In the genomic region with DNA sequence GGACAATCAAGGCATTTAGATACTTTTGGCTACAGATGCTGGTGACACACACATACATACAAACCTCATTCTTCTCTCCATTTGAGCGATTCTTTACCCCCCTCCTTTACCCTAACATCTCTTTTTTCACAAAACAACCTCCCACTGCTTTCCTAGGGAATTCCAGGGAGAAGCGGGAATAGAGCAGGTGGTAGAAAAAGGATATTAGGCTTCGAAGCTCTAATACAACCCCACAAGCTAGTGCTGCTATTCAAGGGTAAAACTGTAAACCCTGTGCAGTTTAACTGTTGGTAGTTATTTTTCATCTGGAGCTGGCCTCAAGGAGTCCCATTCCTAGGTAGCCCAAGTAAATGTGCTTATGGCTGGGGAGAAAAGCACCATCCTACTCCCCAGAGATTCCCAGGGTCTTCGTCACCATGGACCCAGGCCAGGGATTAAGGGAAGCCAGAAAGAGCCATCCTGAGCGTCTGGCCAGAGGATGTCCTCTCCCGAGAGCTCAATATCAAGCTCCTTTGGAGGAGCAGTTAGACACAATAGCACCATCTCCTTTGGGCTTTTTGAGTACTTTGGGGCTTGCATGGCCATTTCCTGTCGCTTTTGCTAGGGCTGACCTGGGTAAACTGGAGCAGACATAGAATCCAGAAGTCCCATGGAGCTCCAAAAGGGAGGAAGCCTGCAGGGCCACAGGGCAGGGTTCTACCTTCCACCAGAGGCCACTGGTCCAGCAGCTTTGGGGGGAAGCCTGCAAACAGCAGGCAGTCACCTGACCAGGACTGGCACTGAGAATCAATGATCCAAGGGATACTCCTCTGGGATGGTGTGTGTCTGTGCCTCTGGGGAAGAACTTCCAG, we compare ENCODE assay signal across 8 cellular contexts. TPM values are rescaled to one million over a fixed set of nuclear protein-coding genes. Genes with fewer than 3 reads are reported as not detected.
A peak's percentile ranks its signal among the peaks of the same experiment; 100 is the strongest.
DNase-seq lines count a peak whose midpoint lies in the region; TF ChIP-seq lines count a peak whose summit lies in the region.

No MANE protein-coding gene starts in this region.

- H3K27me3 ChIP-seq in endodermal cell (ENCODE audit: control insufficient read depth, insufficient read depth, low read length, poor library complexity, severe bottlenecking) (no peaks in the 10 kb centered on the region), SJCRH30 (no peaks in the 10 kb centered on the region)

- H3K27me3 Mint-ChIP-seq in CD14-positive monocyte (ENCODE audit: low read depth in 3 of 3) (peaks cover 0 to 2% (median 0%) of the 10 kb centered on the region in 3 donors), endodermal cell (ENCODE audit: insufficient read depth) (no peaks in the 10 kb centered on the region), osteocyte (ENCODE audit: unreplicated experiment) (no peaks in the 10 kb centered on the region)

- 89 to 94% methylated on average over 5 to 7 of the region's 7 CpGs for WGBS in endodermal cell (ENCODE audit: insufficient coverage in 1 of 2, insufficient read length in 1 of 2), 2 experiments

- H3K36me3 Mint-ChIP-seq in CD14-positive monocyte (peaks cover 11% of the 10 kb centered on the region in 2 donors), endodermal cell (ENCODE audit: low read depth) (peaks cover 2% of the 10 kb centered on the region), osteocyte (ENCODE audit: unreplicated experiment) (peaks cover 11% of the 10 kb centered on the region)

- H3K9me3 ChIP-seq in endodermal cell (ENCODE audit: control insufficient read depth, low read length) = no peaks in the 10 kb centered on the region
- no peaks in the 10 kb centered on the region for H3K9me3 ChIP-seq in SJCRH30 (replicated peaks)

- no peak overlapping the region for H3K9ac ChIP-seq in endodermal cell (ENCODE audit: extremely low read depth, low read length, poor library complexity, severe bottlenecking)

- H3K4me3 Mint-ChIP-seq in CD14-positive monocyte (peak overlapping the region; percentile 72 to 77), endodermal cell (no peak overlapping the region), osteocyte (ENCODE audit: unreplicated experiment) (peak overlapping the region; percentile 98)

- H3K4me1 ChIP-seq in endodermal cell (ENCODE audit: control insufficient read depth, insufficient read depth, low read length) = peaks cover 2% of the 10 kb centered on the region
- H3K4me1 ChIP-seq in SJCRH30 = no peaks in the 10 kb centered on the region

- H3K9me3 Mint-ChIP-seq in CD14-positive monocyte (peaks cover 0 to 3% (median 0%) of the 10 kb centered on the region in 7 donors), endodermal cell (peaks cover 1% of the 10 kb centered on the region), osteocyte (ENCODE audit: unreplicated experiment) (no peaks in the 10 kb centered on the region)

- no peaks in the 10 kb centered on the region for H3K36me3 ChIP-seq in endodermal cell (ENCODE audit: control insufficient read depth, insufficient read depth, low read length)
- no peaks in the 10 kb centered on the region for H3K36me3 ChIP-seq in SJCRH30

- H3K27ac Mint-ChIP-seq in CD14-positive monocyte (peak overlapping the region; percentile 90 to 98 (median 96)), endodermal cell (no peak overlapping the region), osteocyte (ENCODE audit: unreplicated experiment) (peak overlapping the region; percentile 97)

- H3K4me3 ChIP-seq in endodermal cell (ENCODE audit: low read length) (peak overlapping the region; percentile 100), SJCRH30 (no peak overlapping the region)

- H3K27ac ChIP-seq in endodermal cell (ENCODE audit: low read depth, low read length) (peak overlapping the region; percentile 7), SJCRH30 (no peak overlapping the region)

- DNase-seq in CD14-positive monocyte (ENCODE audit: low spot score) (no peak), RPMI8226 (peak; percentile 27), endodermal cell (no peak), osteocyte (ENCODE audit: extremely low spot score, unreplicated experiment) (no peak), NCI-H1694 treated with DMSO at 0.1 percent for 48 hours (lab: John Stamatoyannopoulos, UW) (no peak), SJCRH30 (no peak), NCI-H2196 (lab: John Stamatoyannopoulos, UW; ENCODE audit: unreplicated experiment) (no peak), middle frontal gyrus (ENCODE audit: extremely low spot score, low spot score) (no peak)

- TF ChIP-seq CTCF in CD14-positive monocyte (IDR thresholded peaks at IDR 0.05) (no peak), endodermal cell (conservative IDR thresholded peaks at IDR 0.05) (no peak), osteocyte (IDR thresholded peaks at IDR 0.05) (no peak)

- intact Hi-C loops in CD14-positive monocyte (cut with micrococcal nuclease) = loop anchor here (5.0 to 10.0 kb wide), 4 partner anchors 33 to 288 kb away; no protein-coding TSS in a partner anchor

- H3K4me1 Mint-ChIP-seq in CD14-positive monocyte (peaks cover 64% of the 10 kb centered on the region), endodermal cell (peaks cover 55% of the 10 kb centered on the region), osteocyte (ENCODE audit: unreplicated experiment) (peaks cover 61% of the 10 kb centered on the region)

RNA-seq across cellular contexts. Expression of a gene that starts 3.1 kb away (rescaled TPM):
- 1 to 10 TPM in 1 of 2 donors, under 1 TPM in 1; 0.57 to 1.2 TPM for polyA plus RNA-seq in CD14-positive monocyte
- total RNA-seq in endodermal cell (1 to 10 TPM; 6.6 to 8.0 TPM), osteocyte (28.0 and 29.3 TPM in 2 replicates)
- polyA plus RNA-seq in endodermal cell (2013, experiment 1 of 2) = 16.1 TPM
- 18.3 TPM for polyA plus RNA-seq in endodermal cell (2013, experiment 2 of 2)
- total RNA-seq in SJCRH30 (2014; rRNA removed; shearing (Covaris generic)) = 2.1 and 2.2 TPM in 2 replicates

RNA-seq across cellular contexts. Expression of a gene that starts 49.8 kb away (rescaled TPM):
- 10 to 100 TPM; 12.2 to 18.2 TPM for polyA plus RNA-seq in CD14-positive monocyte
- 10 to 100 TPM; 16.3 to 25.7 TPM for total RNA-seq in endodermal cell
- polyA plus RNA-seq in endodermal cell (2013, experiment 1 of 2) = 37.8 TPM
- 40.4 TPM for polyA plus RNA-seq in endodermal cell (2013, experiment 2 of 2)
- total RNA-seq in osteocyte = 20.8 and 22.2 TPM in 2 replicates
- 11.3 and 16.5 TPM in 2 replicates for total RNA-seq in SJCRH30 (2014; rRNA removed; shearing (Covaris generic))

RNA-seq across cellular contexts. Expression of a gene that starts 49.9 kb away (rescaled TPM):
- polyA plus RNA-seq in CD14-positive monocyte = 1 to 10 TPM; 1.3 to 2.0 TPM
- total RNA-seq in endodermal cell (1 to 10 TPM; 6.2 to 8.4 TPM), osteocyte (10.6 and 12.0 TPM in 2 replicates)
- polyA plus RNA-seq in endodermal cell (2013, experiment 1 of 2) = 10.2 TPM
- polyA plus RNA-seq in endodermal cell (2013, experiment 2 of 2) = 9.9 TPM
- total RNA-seq in SJCRH30 (2014; rRNA removed; shearing (Covaris generic)) = 3.7 and 4.8 TPM in 2 replicates
